ENCODE assay signal across 8 cellular contexts in the genomic region with DNA sequence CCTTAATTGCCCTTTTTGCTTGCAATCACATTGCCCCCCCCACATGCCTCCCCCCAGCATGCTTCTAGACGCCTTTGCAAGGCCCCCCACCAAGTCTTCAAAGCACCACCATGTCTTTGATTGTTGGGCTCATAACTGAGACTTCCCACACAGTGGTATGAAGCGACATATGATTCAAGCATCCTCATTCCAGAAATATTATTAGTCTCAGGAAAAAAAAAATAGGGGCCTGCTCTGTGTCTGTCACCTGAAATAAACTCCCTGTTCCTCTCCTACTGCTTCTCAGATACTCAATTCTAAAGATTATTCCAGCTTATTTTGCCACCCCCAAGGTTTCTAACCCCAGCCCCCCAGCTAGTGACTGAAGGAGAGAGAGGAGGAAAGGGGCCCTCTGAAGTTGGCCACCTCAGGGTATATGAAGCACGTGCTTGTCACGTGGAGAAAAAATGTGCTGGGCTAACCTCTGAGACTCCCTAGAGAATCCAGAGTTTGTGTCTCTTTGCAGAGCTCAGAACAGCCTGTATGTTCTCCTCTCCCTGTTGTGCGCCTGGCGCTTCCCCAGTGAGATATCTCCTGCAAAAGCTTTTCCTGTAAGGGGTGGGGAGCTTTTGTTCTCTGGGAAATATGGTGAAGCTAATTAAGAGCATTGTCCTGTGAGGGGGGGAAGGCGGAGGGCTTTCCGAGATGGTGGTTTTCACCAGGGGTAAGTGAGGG. TPM values are rescaled to one million over a fixed set of nuclear protein-coding genes. Genes with fewer than 3 reads are reported as not detected.
A peak's percentile ranks its signal among the peaks of the same experiment; 100 is the strongest.
DNase-seq lines count a peak whose midpoint lies in the region; TF ChIP-seq lines count a peak whose summit lies in the region.

No MANE protein-coding gene starts in this region.

- peak overlapping the region; percentile 28 for H2AFZ ChIP-seq in SU-DHL-6 (ENCODE audit: low read depth, low read length, severe bottlenecking)

- H3K27me3 Mint-ChIP-seq in osteocyte (ENCODE audit: unreplicated experiment) (no peaks in the 10 kb centered on the region), glutamatergic neuron (ENCODE audit: unreplicated experiment) (no peaks in the 10 kb centered on the region)
- H3K27me3 Mint-ChIP-seq in activated naive CD8-positive, alpha-beta T cell treated with anti-CD3 and anti-CD28 coated beads for 36 hours: no peaks in the 10 kb centered on the region

- no peak overlapping the region for H3K4me3 ChIP-seq in SU-DHL-6 (ENCODE audit: insufficient read depth, low read length, poor library complexity, severe bottlenecking)
- no peak overlapping the region for H3K4me3 ChIP-seq in foreskin fibroblast (ENCODE audit: low read depth in 1 of 2, low read length in 2 of 2)

- H3K79me2 ChIP-seq in SU-DHL-6 (ENCODE audit: insufficient read depth, low read length): no peaks in the 10 kb centered on the region

- no peaks in the 10 kb centered on the region for H3K9me3 ChIP-seq in SU-DHL-6 (ENCODE audit: insufficient read depth, low read length)

- H3F3A ChIP-seq in SU-DHL-6 (ENCODE audit: insufficient read depth): no peaks in the 10 kb centered on the region

- H3K4me1 Mint-ChIP-seq in osteocyte (ENCODE audit: unreplicated experiment) (peaks cover 80% of the 10 kb centered on the region), glutamatergic neuron (ENCODE audit: low read depth, unreplicated experiment) (peaks cover 10% of the 10 kb centered on the region)
- no peaks in the 10 kb centered on the region for H3K4me1 Mint-ChIP-seq in activated naive CD8-positive, alpha-beta T cell treated with anti-CD3 and anti-CD28 coated beads for 36 hours

- H3K4me3 Mint-ChIP-seq in osteocyte (ENCODE audit: unreplicated experiment) (peak overlapping the region; percentile 65), glutamatergic neuron (ENCODE audit: unreplicated experiment) (no peak overlapping the region)
- no peak overlapping the region for H3K4me3 Mint-ChIP-seq in activated naive CD8-positive, alpha-beta T cell treated with anti-CD3 and anti-CD28 coated beads for 36 hours

- H3K9me2 ChIP-seq in SU-DHL-6 (replicated peaks; ENCODE audit: insufficient read depth, low read length): no peaks in the 10 kb centered on the region

- DNase-seq in COR-L47 (lab: John Stamatoyannopoulos, UW) (peak; percentile 65), foreskin fibroblast (peak; percentile 37 to 65), osteocyte (ENCODE audit: extremely low spot score, unreplicated experiment) (peak; percentile 86), glutamatergic neuron (no peak)
- no peak for DNase-seq in activated naive CD8-positive, alpha-beta T cell treated with anti-CD3 and anti-CD28 coated beads for 36 hours
- DNase-seq in activated effector memory CD4-positive, alpha-beta T cell treated with anti-CD3 and anti-CD28 coated beads, Interleukin-2, amount 50 U/mL, for 16 hours: no peak
- no peak for DNase-seq in activated CD4-positive, CD25-positive, alpha-beta regulatory T cell treated with anti-CD3 and anti-CD28 coated beads, Interleukin-2, amount 50 U/mL, for 72 hours

- H4K20me1 ChIP-seq in SU-DHL-6 (ENCODE audit: low read depth, low read length): no peaks in the 10 kb centered on the region

- H3K27ac Mint-ChIP-seq in osteocyte (ENCODE audit: unreplicated experiment) (peak overlapping the region; percentile 99), glutamatergic neuron (ENCODE audit: unreplicated experiment) (no peak overlapping the region)
- no peak overlapping the region for H3K27ac Mint-ChIP-seq in activated naive CD8-positive, alpha-beta T cell treated with anti-CD3 and anti-CD28 coated beads for 36 hours

- H3K36me3 Mint-ChIP-seq in osteocyte (ENCODE audit: unreplicated experiment): no peaks in the 10 kb centered on the region
- H3K36me3 Mint-ChIP-seq in activated naive CD8-positive, alpha-beta T cell treated with anti-CD3 and anti-CD28 coated beads for 36 hours: no peaks in the 10 kb centered on the region
- no peaks in the 10 kb centered on the region for H3K36me3 Mint-ChIP-seq in glutamatergic neuron (ENCODE audit: unreplicated experiment)

- no peak for TF ChIP-seq CTCF in SU-DHL-6 (IDR thresholded peaks at IDR 0.05; ENCODE audit: insufficient read depth, low read length, poor library complexity, severe bottlenecking)
- TF ChIP-seq CTCF in foreskin fibroblast (IDR thresholded peaks at IDR 0.05; ENCODE audit: low read depth, low read length): no peak
- TF ChIP-seq CTCF in osteocyte (IDR thresholded peaks at IDR 0.05): no peak
- no peak for TF ChIP-seq CTCF in glutamatergic neuron (IDR thresholded peaks at IDR 0.05; ENCODE audit: partially characterized antibody, unreplicated experiment)

- no peaks in the 10 kb centered on the region for H3K9me3 Mint-ChIP-seq in osteocyte (ENCODE audit: unreplicated experiment)
- H3K9me3 Mint-ChIP-seq in activated naive CD8-positive, alpha-beta T cell treated with anti-CD3 and anti-CD28 coated beads for 36 hours: no peaks in the 10 kb centered on the region
- no peaks in the 10 kb centered on the region for H3K9me3 Mint-ChIP-seq in glutamatergic neuron (ENCODE audit: unreplicated experiment)

- no peak overlapping the region for H3K9ac ChIP-seq in SU-DHL-6 (ENCODE audit: low read length)

- H3K4me2 ChIP-seq in SU-DHL-6 (ENCODE audit: low read depth, low read length, poor library complexity, severe bottlenecking): no peak overlapping the region

- H3K27me3 ChIP-seq in SU-DHL-6 (ENCODE audit: low read length): no peaks in the 10 kb centered on the region

- H3K27ac ChIP-seq in SU-DHL-6 (ENCODE audit: low read depth, low read length): no peak overlapping the region

- H3K36me3 ChIP-seq in SU-DHL-6 (ENCODE audit: low read length): no peaks in the 10 kb centered on the region

RNA-seq across cellular contexts. Expression of a gene that starts 35.9 kb away (rescaled TPM):
- total RNA-seq in osteocyte: 34.2 and 35.4 TPM in 2 replicates
- total RNA-seq in activated naive CD8-positive, alpha-beta T cell treated with anti-CD3 and anti-CD28 coated beads for 36 hours: not detected
- total RNA-seq in glutamatergic neuron (ENCODE audit: unreplicated experiment): 12.4 TPM

Comparison
In these comparisons a context has a peak if more than half of its experiments do, and no peak if none do; other contexts are left out.
1. DNase-seq: peak in COR-L47 (single experiment), foreskin fibroblast (2 of 2) and osteocyte (single experiment); none in activated naive CD8-positive, alpha-beta T cell treated with anti-CD3 and anti-CD28 coated beads for 36 hours (single experiment), activated effector memory CD4-positive, alpha-beta T cell treated with anti-CD3 and anti-CD28 coated beads, Interleukin-2, amount 50 U/mL, for 16 hours (single experiment), activated CD4-positive, CD25-positive, alpha-beta regulatory T cell treated with anti-CD3 and anti-CD28 coated beads, Interleukin-2, amount 50 U/mL, for 72 hours (single experiment) and glutamatergic neuron (single experiment).
2. RNA of a gene that starts 35.9 kb away (total RNA-seq): 34.2 to 35.4 TPM in osteocyte and 12.4 TPM in glutamatergic neuron (single experiment); not detected in activated naive CD8-positive, alpha-beta T cell treated with anti-CD3 and anti-CD28 coated beads for 36 hours; every median in the first group is over 10 times any median in the second.